In genomic region chr4:37802068-37802666, GRCh38 we compare ENCODE assay signal across 8 cellular contexts. TPM values are rescaled to one million over a fixed set of nuclear protein-coding genes. Genes with fewer than 3 reads are reported as not detected.
DNase-seq lines count a peak whose midpoint lies in the region; ATAC-seq and TF ChIP-seq lines count a peak whose summit lies in the region.

No MANE protein-coding gene starts in this region.

- H3K27me3 ChIP-seq in BJ (ENCODE audit: control insufficient read depth, insufficient read depth, low read length) (0 out of 2 replicates have a peak, but pooled peaks cover 3% of the 10 kb centered on the region), colonic mucosa (no peaks in the 10 kb centered on the region)

- peak; percentile 81 for TF ChIP-seq CTCF in BJ (IDR thresholded peaks at IDR 0.05; ENCODE audit: insufficient read depth, low read depth, low read length)
- TF ChIP-seq CTCF in colonic mucosa (IDR thresholded peaks at IDR 0.05): peak; percentile 68

- DNase-seq in BJ (ENCODE audit: low read depth) (no peak), NCI-H82 (lab: John Stamatoyannopoulos, UW) (peak; percentile 83), colonic mucosa (peak; percentile 68), lung microvascular endothelial cell (ENCODE audit: low read depth in 2 of 2) (peak; percentile 77 to 81), epidermal melanocyte (ENCODE audit: insufficient read length, low spot score) (no peak)
- DNase-seq in central memory CD4-positive, alpha-beta T cell: no peak
- DNase-seq in stimulated activated CD4-positive, alpha-beta T cell treated with anti-CD3 and anti-CD28 coated beads, Interleukin-2, amount 100 ng/mL, for 48 hours: no peak

- POLR2A ChIA-PET in BJ (lab: Charles Lee): interaction anchor here (0.6 kb wide), 1 partner anchor 233 kb away, joined by 3 read pairs; no protein-coding TSS in a partner anchor

- H3K36me3 ChIP-seq in BJ (ENCODE audit: control insufficient read depth, insufficient read depth, low read length) (no peaks in the 10 kb centered on the region), colonic mucosa (no peaks in the 10 kb centered on the region)

- CTCF ChIA-PET in BJ (lab: Yijun Ruan, JAX): interaction anchor here (0.6 to 9.5 kb wide), 17 partner anchors 9 to 352 kb away, joined by 3 to 135 read pairs (median 3); partner anchors contain the start of gene PGM2

- H3K4me3 ChIP-seq in BJ (ENCODE audit: low read depth, low read length) (no peak overlapping the region), colonic mucosa (no peak overlapping the region)

- no peak overlapping the region for H3K27ac ChIP-seq in colonic mucosa

- intact Hi-C loops in colonic mucosa (cut with DNase I): loop anchor here (5.0 kb wide), 1 partner anchor 200 kb away; no protein-coding TSS in a partner anchor

- no peaks in the 10 kb centered on the region for H3K9me3 ChIP-seq in colonic mucosa

- ATAC-seq in HG03066 (IDR thresholded peaks at IDR 0.05; ENCODE audit: low read depth, unreplicated experiment): peak; percentile 63

- no peaks in the 10 kb centered on the region for H3K4me1 ChIP-seq in colonic mucosa

- no peak overlapping the region for H3K9ac ChIP-seq in colonic mucosa (ENCODE audit: low read depth in 2 of 2, low read length in 2 of 2)

RNA-seq across cellular contexts. Expression of gene PGM2, which starts 24.3 kb away (rescaled TPM):
- polyA plus RNA-seq in BJ (2011; rRNA removed): 17.0 and 37.9 TPM in 2 replicates
- polyA minus RNA-seq in BJ (2011; rRNA and poly(A)+ RNA removed): 9.3 and 11.7 TPM in 2 replicates
- total RNA-seq in colonic mucosa: 10 to 100 TPM; 32.6 to 37.2 TPM
- total RNA-seq in lung microvascular endothelial cell: 21.8 and 22.2 TPM in 2 replicates

Comparison
In these comparisons a context has a peak if more than half of its experiments do, and no peak if none do; other contexts are left out.
1. DNase-seq: peak in NCI-H82 (single experiment), colonic mucosa (single experiment) and lung microvascular endothelial cell (2 of 2); none in BJ (single experiment), central memory CD4-positive, alpha-beta T cell (single experiment), epidermal melanocyte (single experiment) and stimulated activated CD4-positive, alpha-beta T cell treated with anti-CD3 and anti-CD28 coated beads, Interleukin-2, amount 100 ng/mL, for 48 hours (0 of 2).